Comparison of ENCODE assay signal across 27 cellular contexts in the genomic region with DNA sequence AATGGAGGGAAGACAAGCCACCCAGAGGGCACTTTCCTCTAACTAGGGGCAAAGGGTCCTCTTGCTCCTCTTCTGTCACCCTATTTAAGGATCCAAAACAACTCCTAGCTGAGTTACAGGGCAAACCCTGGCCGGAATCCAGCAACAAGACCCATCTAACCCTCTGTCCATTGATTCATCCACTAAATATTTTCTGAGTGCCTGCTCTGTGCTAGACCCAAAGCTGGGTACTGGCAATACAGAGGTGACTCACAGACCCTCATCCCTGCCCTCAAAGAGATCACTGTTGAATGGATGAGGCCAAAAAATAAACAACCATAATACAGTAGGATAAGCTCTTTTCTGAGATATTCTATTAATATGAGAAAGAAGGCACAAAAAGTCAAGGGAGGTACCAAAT. TPM values are rescaled to one million over a fixed set of nuclear protein-coding genes. Genes with fewer than 3 reads are reported as not detected.
A peak's percentile ranks its signal among the peaks of the same experiment; 100 is the strongest.
DNase-seq lines count a peak whose midpoint lies in the region; ATAC-seq and TF ChIP-seq lines count a peak whose summit lies in the region.
"Had no signal": no experiment of that assay in that cellular context is flagged by ENCODE, and none has a peak within 500 bp of the region (broad histone marks: within the 10 kb centered on the region; RNA-seq: fewer than 3 reads in every experiment).

No MANE protein-coding gene starts in this region.

- DNase-seq in MCF 10A (ENCODE audit: unreplicated experiment) (peak; percentile 25), breast epithelium (ENCODE audit: low spot score in 2 of 2) (no peak), RWPE2 (ENCODE audit: low spot score) (no peak), foreskin melanocyte (peak; percentile 51), NCI-H187 treated with DMSO at 0.1 percent for 48 hours (lab: John Stamatoyannopoulos, UW) (no peak), Karpas-422 (no peak)
- DNase-seq in stimulated activated naive CD4-positive, alpha-beta T cell (lab: John Stamatoyannopoulos, UW): no peak
- DNase-seq: 8988T; Calu3; CD8-positive, alpha-beta T cell; H9; HFFc6; IMR-90; MM.1S; NCI-H1048; NCI-H1417 treated with DMSO at 0.1 percent for 48 hours; NCI-H187; NCI-H2107; NCI-H510A; NCI-H774; NK-92 treated with Interleukin-12 subunit alpha and Interleukin-12 subunit beta, amount 100 ng/mL, for 24 hours; SJCRH30; T-cell had no signal

- H3K9me3 Mint-ChIP-seq in MCF 10A (ENCODE audit: unreplicated experiment): no peaks in the 10 kb centered on the region
- H3K9me3 Mint-ChIP-seq: CD8-positive, alpha-beta T cell; H9; HFFc6; T-cell had no signal

- no TSS peak for BruUV-seq in MCF 10A (replicated peaks; lab: Mats Ljungman, UMichigan)

- H3K27ac Mint-ChIP-seq in MCF 10A (ENCODE audit: low read depth, unreplicated experiment): no peak overlapping the region
- H3K27ac Mint-ChIP-seq: CD8-positive, alpha-beta T cell; H9; HFFc6; T-cell had no signal

- TF ChIP-seq POLR2A in breast epithelium (IDR thresholded peaks at IDR 0.05): no peak

- no peak overlapping the region for H2AFZ ChIP-seq in Karpas-422 (ENCODE audit: low read length)

- H3K4me3 Mint-ChIP-seq in MCF 10A (ENCODE audit: unreplicated experiment): no peak overlapping the region
- H3K4me3 Mint-ChIP-seq: CD8-positive, alpha-beta T cell; H9; HFFc6; T-cell had no signal

- H3K27me3 Mint-ChIP-seq in MCF 10A (ENCODE audit: insufficient read depth, unreplicated experiment): no peaks in the 10 kb centered on the region

- H3K27me3 ChIP-seq in breast epithelium (no peaks in the 10 kb centered on the region), RWPE2 (ENCODE audit: insufficient read depth, poor library complexity, severe bottlenecking) (no peaks in the 10 kb centered on the region), Karpas-422 (ENCODE audit: low read length) (no peaks in the 10 kb centered on the region)

- no peaks in the 10 kb centered on the region for H3K36me3 Mint-ChIP-seq in MCF 10A (ENCODE audit: insufficient read depth, unreplicated experiment)
- H3K36me3 Mint-ChIP-seq: CD8-positive, alpha-beta T cell; T-cell had no signal

- no peaks in the 10 kb centered on the region for H3K79me2 ChIP-seq in Karpas-422 (ENCODE audit: low read length)

- no peaks in the 10 kb centered on the region for H4K20me1 ChIP-seq in Karpas-422 (ENCODE audit: insufficient read depth, low read depth, low read length)
- H4K20me1 ChIP-seq: BLaER1 treated with 17β-estradiol and CSF1 and Interleukin-3, amounts not matched to agents 10 nM and 100 nM had no signal

- ATAC-seq in RWPE2 (ENCODE audit: low read depth) (peak; percentile 30; the same call in 2 of the 3 replicates), HG02970 (IDR thresholded peaks at IDR 0.05; ENCODE audit: low FRiP score, unreplicated experiment) (no peak)
- ATAC-seq: CD8-positive, alpha-beta T cell; Panc1; T-cell had no signal

- H3K36me3 ChIP-seq in breast epithelium (no peaks in the 10 kb centered on the region), RWPE2 (ENCODE audit: low read depth) (no peaks in the 10 kb centered on the region), Karpas-422 (ENCODE audit: insufficient read depth, low read length) (no peaks in the 10 kb centered on the region)
- H3K36me3 ChIP-seq: BLaER1 treated with 17β-estradiol and CSF1 and Interleukin-3, amounts not matched to agents 10 nM and 100 nM; SJCRH30 had no signal

- H3K9me2 ChIP-seq in Karpas-422 (replicated peaks; ENCODE audit: insufficient read depth, low read length): no peaks in the 10 kb centered on the region

- H3K9ac ChIP-seq in Karpas-422 (ENCODE audit: low read length): no peak overlapping the region
- H3K9ac ChIP-seq: BLaER1 treated with 17β-estradiol and CSF1 and Interleukin-3, amounts not matched to agents 10 nM and 100 nM; KMS-11 had no signal

- POLR2A ChIA-PET in MCF 10A (lab: Yijun Ruan, JAX): interaction anchor here (0.7 kb wide), 2 partner anchors 114 to 161 kb away, joined by 3 read pairs; no protein-coding TSS in a partner anchor

- H3K4me1 Mint-ChIP-seq in MCF 10A (ENCODE audit: insufficient read depth, unreplicated experiment): peaks cover 8% of the 10 kb centered on the region

- H3K4me1 ChIP-seq in breast epithelium: no peaks in the 10 kb centered on the region
- peaks cover 3% of the 10 kb centered on the region for H3K4me1 ChIP-seq in RWPE2 (ENCODE audit: insufficient read depth, poor library complexity, severe bottlenecking)
- H3K4me1 ChIP-seq in Karpas-422 (ENCODE audit: low read length): peaks cover 5% of the 10 kb centered on the region
- H3K4me1 ChIP-seq: SJCRH30 had no signal

- CTCF ChIA-PET in MCF 10A (lab: Yijun Ruan, JAX): interaction anchor here (1.2 kb wide), 1 partner anchor 161 kb away, joined by 4 read pairs; no protein-coding TSS in a partner anchor

- no peak overlapping the region for H3K4me3 ChIP-seq in breast epithelium
- no peak overlapping the region for H3K4me3 ChIP-seq in RWPE2 (ENCODE audit: severe bottlenecking)
- H3K4me3 ChIP-seq in Karpas-422 (ENCODE audit: low read length): no peak overlapping the region
- H3K4me3 ChIP-seq: BLaER1 treated with 17β-estradiol and CSF1 and Interleukin-3, amounts not matched to agents 10 nM and 100 nM; SJCRH30 had no signal

- H3K4me2 ChIP-seq in Karpas-422 (ENCODE audit: low read depth, low read length, poor library complexity, severe bottlenecking): no peak overlapping the region
- H3K4me2 ChIP-seq: BLaER1 treated with 17β-estradiol and CSF1 and Interleukin-3, amounts not matched to agents 10 nM and 100 nM; KMS-11 had no signal

- intact Hi-C loops in MCF 10A (cut with micrococcal nuclease): loop anchor here (10.0 kb wide), 1 partner anchor 241 kb away; no protein-coding TSS in a partner anchor
- intact Hi-C loops in breast epithelium (cut with DNase I; ENCODE audit: low total_unique reads): no loop called here

- H3K27ac ChIP-seq in breast epithelium (no peak overlapping the region), RWPE2 (ENCODE audit: poor library complexity, severe bottlenecking) (no peak overlapping the region), Karpas-422 (ENCODE audit: low read length) (no peak overlapping the region)
- H3K27ac ChIP-seq: BLaER1 treated with 17β-estradiol and CSF1 and Interleukin-3, amounts not matched to agents 10 nM and 100 nM; KMS-11; SJCRH30 had no signal

- TF ChIP-seq CTCF in MCF 10A (IDR thresholded peaks at IDR 0.05; ENCODE audit: unreplicated experiment) (no peak), breast epithelium (IDR thresholded peaks at IDR 0.05) (no peak), RWPE2 (IDR thresholded peaks at IDR 0.05; ENCODE audit: poor library complexity, severe bottlenecking) (no peak)

- no peaks in the 10 kb centered on the region for H3K9me3 ChIP-seq in breast epithelium
- no peaks in the 10 kb centered on the region for H3K9me3 ChIP-seq in RWPE2 (ENCODE audit: severe bottlenecking)
- H3K9me3 ChIP-seq in Karpas-422 (ENCODE audit: low read length): no peaks in the 10 kb centered on the region
- H3K9me3 ChIP-seq: BLaER1 treated with 17β-estradiol and CSF1 and Interleukin-3, amounts not matched to agents 10 nM and 100 nM had no signal

RNA-seq across cellular contexts. Expression of gene GALNT18, which starts 4.3 kb away (rescaled TPM):
- total RNA-seq in MCF 10A (2022) (9.0 and 14.1 TPM in 2 replicates), breast epithelium (10 to 100 TPM; 14.7 to 25.9 (median 16.4) TPM)
- total RNA-seq in Karpas-422 (2014; rRNA removed; shearing (Covaris generic); ENCODE audit: low replicate concordance): not detected in 2 replicates
- total RNA-seq: CD8-positive, alpha-beta T cell had no signal

Comparison
In these comparisons a context has a peak if more than half of its experiments do, and no peak if none do; other contexts are left out.
1. DNase-seq: peak in MCF 10A (single experiment) and foreskin melanocyte (single experiment); none in breast epithelium (0 of 2), RWPE2 (single experiment), NCI-H187 treated with DMSO at 0.1 percent for 48 hours (single experiment), Karpas-422 (single experiment) and stimulated activated naive CD4-positive, alpha-beta T cell (0 of 6).
2. RNA of gene GALNT18, which starts 4.3 kb away (total RNA-seq): 14.7 to 25.9 TPM in breast epithelium and 9.0 to 14.1 TPM in MCF 10A; not detected in Karpas-422; every median in the first group is over 10 times any median in the second.